ENCODE assay signal across 8 cellular contexts in the genomic region with DNA sequence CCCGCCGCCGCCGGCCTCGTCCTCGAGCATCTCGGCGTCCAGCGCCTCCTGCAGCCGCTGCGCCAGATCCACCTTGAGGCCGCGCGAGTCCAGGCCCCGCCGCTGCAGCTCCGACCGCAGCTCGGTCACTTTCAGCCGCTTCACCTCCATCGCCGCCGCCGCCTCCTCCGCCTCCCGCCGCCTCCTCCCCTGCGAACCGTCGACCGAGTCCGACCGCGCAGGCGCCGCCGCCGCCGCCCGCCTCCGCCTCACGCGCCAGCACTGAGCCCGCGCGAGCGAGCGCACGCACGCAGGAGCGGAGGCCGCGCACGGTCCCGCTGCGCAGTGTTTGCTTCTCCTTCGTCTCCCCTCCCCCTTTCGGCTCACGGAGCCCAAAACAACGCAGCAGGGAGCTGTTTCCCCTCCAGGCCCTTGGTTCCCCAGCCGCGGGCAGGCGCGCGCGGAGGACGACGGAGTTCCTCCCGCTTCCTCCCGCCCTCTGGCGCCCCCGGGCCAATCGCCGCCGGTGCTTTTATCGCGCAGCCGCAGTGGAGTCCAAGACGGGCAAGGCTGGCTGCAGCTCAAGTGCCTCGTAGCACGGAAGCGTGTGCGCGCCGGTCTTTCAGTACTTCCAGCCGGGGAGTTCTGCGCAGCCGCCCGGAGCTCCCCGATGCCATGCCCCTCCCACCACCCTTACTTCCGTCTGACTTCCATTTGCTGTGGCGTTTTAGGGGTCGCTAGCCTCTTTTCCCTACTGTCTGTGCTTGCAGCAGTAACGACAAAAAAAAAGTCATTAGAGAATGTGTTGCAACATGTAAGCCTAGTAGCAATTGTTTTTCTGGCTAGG. TPM values are rescaled to one million over a fixed set of nuclear protein-coding genes. Genes with fewer than 3 reads are reported as not detected.
DNase-seq lines count a peak whose midpoint lies in the region; ATAC-seq lines count a peak whose summit lies in the region.

TSS of gene HNRNPUL2 (minus strand) at position 451 of the 826 bp plus-strand sequence. CDS start at position 150, 301 bp downstream.

- peak within 1 kb of the TSS; percentile 95 to 98 for H3K4me3 ChIP-seq in mucosa of rectum (ENCODE audit: low read length in 2 of 2)

- H3K9me3 Mint-ChIP-seq in IgD-negative memory B cell, result no peaks in the 10 kb centered on the region

- peak within 1 kb of the TSS; percentile 83 to 89 for H3K9ac ChIP-seq in mucosa of rectum (ENCODE audit: low read depth in 1 of 2, low read length in 2 of 2)

- peak; percentile 67 for ATAC-seq in GM21529 (IDR thresholded peaks at IDR 0.05; ENCODE audit: unreplicated experiment)

- peaks cover 19 to 22% of the 10 kb centered on the region in 2 donors for H3K36me3 ChIP-seq in mucosa of rectum (ENCODE audit: control insufficient read depth in 2 of 2, insufficient read depth in 2 of 2, low read length in 2 of 2)

- H3K4me1 Mint-ChIP-seq in IgD-negative memory B cell, result peaks cover 26 to 33% (median 30%) of the 10 kb centered on the region in 3 donors

- H3K27me3 Mint-ChIP-seq in IgD-negative memory B cell, result no peaks in the 10 kb centered on the region

- no peaks in the 10 kb centered on the region for H3K27me3 ChIP-seq in mucosa of rectum (ENCODE audit: control insufficient read depth in 2 of 2, insufficient read depth in 2 of 2, low read length in 2 of 2)

- no peaks in the 10 kb centered on the region for H3K9me3 ChIP-seq in mucosa of rectum (ENCODE audit: control insufficient read depth in 2 of 2, low read length in 2 of 2)

- peaks cover 29 to 31% of the 10 kb centered on the region in 2 donors for H3K4me1 ChIP-seq in mucosa of rectum (ENCODE audit: control insufficient read depth in 2 of 2, insufficient read depth in 2 of 2, low read length in 2 of 2)

- H3K27ac ChIP-seq in epithelial cell of prostate (peak within 1 kb of the TSS; percentile 94), mucosa of rectum (ENCODE audit: low read depth in 2 of 2, low read length in 2 of 2) (peak within 1 kb of the TSS; percentile 93)

- H3K4me3 Mint-ChIP-seq in IgD-negative memory B cell, result peak within 1 kb of the TSS; percentile 97 to 100 (median 100)

- peaks cover 5% of the 10 kb centered on the region for H3K36me3 Mint-ChIP-seq in IgD-negative memory B cell

- peak; percentile 98 for DNase-seq in DMS114 treated with DMSO at 0.1 percent for 48 hours (lab: John Stamatoyannopoulos, UW; ENCODE audit: unreplicated experiment)
- peak; percentile 81 for DNase-seq in OCI-M2 (lab: John Stamatoyannopoulos, UW; ENCODE audit: unreplicated experiment)
- peak; percentile 95 for DNase-seq in activated T-cell treated with anti-CD3 and anti-CD28 coated beads for 4 hours
- peak; percentile 93 for DNase-seq in epithelial cell of prostate (ENCODE audit: low read depth, low spot score)
- DNase-seq in stimulated activated CD8-positive, alpha-beta memory T cell treated with anti-CD3 and anti-CD28 coated beads, Interleukin-4, amount 100 ng/mL, for 48 hours, result peak; percentile 98

- peak within 1 kb of the TSS; percentile 99 for H3K27ac Mint-ChIP-seq in IgD-negative memory B cell

RNA-seq across cellular contexts. Expression of gene HNRNPUL2, which starts in this region (rescaled TPM):
- 2.8 TPM for polyA plus RNA-seq in IgD-negative memory B cell

Comparison
In these comparisons a context has a peak if more than half of its experiments do, and no peak if none do; other contexts are left out.
1. Peak in every context shown above with its lines: DNase-seq, ATAC-seq, H3K4me3 ChIP-seq and H3K27ac ChIP-seq.